ENCODE assay signal across 33 cellular contexts in genomic region chr7:157679607-157680006, GRCh38.
A peak's percentile ranks its signal among the peaks of the same experiment; 100 is the strongest.
DNase-seq lines count a peak whose midpoint lies in the region; ATAC-seq and TF ChIP-seq lines count a peak whose summit lies in the region.
"Had no signal": no experiment of that assay in that cellular context is flagged by ENCODE, and none has a peak within 500 bp of the region (broad histone marks: within the 10 kb centered on the region; RNA-seq: fewer than 3 reads in every experiment).

No MANE protein-coding gene starts in this region.

- no peak for ATAC-seq in natural killer cell treated with Interleukin-12 subunit alpha and Interleukin-12 subunit beta and Interleukin-15 and Interleukin-18, amount 100 ng/mL, for 72 hours
- no peak for ATAC-seq in natural killer cell
- no peak for ATAC-seq in activated T-helper 17 cell treated with anti-CD3 and anti-CD28 coated beads, Interleukin-2, amount 50 U/mL, for 72 hours (replicated peaks)
- ATAC-seq: gastrocnemius medialis, GM12878, lower lobe of right lung, pancreas had no signal

- DNase-seq in natural killer cell treated with Interleukin-12 subunit alpha and Interleukin-12 subunit beta and Interleukin-15 and Interleukin-18, amount 100 ng/mL, for 72 hours (ENCODE audit: low spot score): peak; percentile 34
- DNase-seq in natural killer cell (no peak), astrocyte of the spinal cord (ENCODE audit: low read depth, low spot score) (peak; percentile 44), neuronal stem cell (ENCODE audit: low spot score) (no peak), Ammon's horn (ENCODE audit: low spot score) (no peak)
- DNase-seq in stimulated activated CD4-positive, alpha-beta T cell treated with anti-CD3 and anti-CD28 coated beads, Interleukin-4, amount 100 ng/mL, for 4 hours: no peak
- DNase-seq: activated CD4-positive, alpha-beta memory T cell treated with anti-CD3 and anti-CD28 coated beads for 36 hours; activated CD4-positive, CD25-positive, alpha-beta regulatory T cell treated with anti-CD3 and anti-CD28 coated beads, Interleukin-2, amount 50 U/mL, for 72 hours; activated gamma-delta T cell; activated naive CD8-positive, alpha-beta T cell treated with anti-CD3 and anti-CD28 coated beads, Interleukin-2, amount 10 ng/mL, durations not matched to agents 7 days and 5 days; DMS 273 treated with DMSO at 0.1 percent for 48 hours; gastrocnemius medialis; GOT3; lower lobe of right lung; NCI-H1417 treated with DMSO at 0.1 percent for 48 hours; NCI-H2081; NCI-H226; NCI-H69; PC-9; Right ventricle myocardium superior; stimulated activated CD4-positive, alpha-beta T cell treated with anti-CD3 and anti-CD28 coated beads, Interleukin-1b, Interleukin-23, amount 100 ng/mL, for 48 hours; T-helper 2 cell had no signal

- H2BK15ac ChIP-seq in neuronal stem cell (ENCODE audit: low read length): no peak overlapping the region

- no peak overlapping the region for H3K23ac ChIP-seq in neuronal stem cell (ENCODE audit: low read depth, low read length, poor library complexity)

- no peak overlapping the region for H2BK5ac ChIP-seq in neuronal stem cell (ENCODE audit: low read length)

- H3K9me3 Mint-ChIP-seq in natural killer cell treated with Interleukin-12 subunit alpha and Interleukin-12 subunit beta and Interleukin-15 and Interleukin-18, amount 100 ng/mL, for 72 hours: no peaks in the 10 kb centered on the region
- H3K9me3 Mint-ChIP-seq in natural killer cell: no peaks in the 10 kb centered on the region
- no peaks in the 10 kb centered on the region for H3K9me3 Mint-ChIP-seq in activated T-helper 17 cell treated with anti-CD3 and anti-CD28 coated beads, Interleukin-2, amount 50 U/mL, for 72 hours
- H3K9me3 Mint-ChIP-seq: activated CD4-positive, alpha-beta memory T cell treated with anti-CD3 and anti-CD28 coated beads for 36 hours; activated naive CD8-positive, alpha-beta T cell treated with anti-CD3 and anti-CD28 coated beads, Interleukin-2, amount 10 ng/mL, durations not matched to agents 7 days and 5 days; central memory CD8-positive, alpha-beta T cell; nephron; stimulated activated naive CD8-positive, alpha-beta T cell treated with anti-CD3 and anti-CD28 coated beads, Interleukin-15, Interleukin-2, amounts not matched to agents 100 ng/mL and 50 ng/mL, for 24 hours had no signal

- H3K4me1 Mint-ChIP-seq in natural killer cell treated with Interleukin-12 subunit alpha and Interleukin-12 subunit beta and Interleukin-15 and Interleukin-18, amount 100 ng/mL, for 72 hours (ENCODE audit: low read depth in 2 of 2): peaks cover 0 to 2% of the 10 kb centered on the region in 2 donors
- peaks cover 0 to 10% of the 10 kb centered on the region in 2 donors for H3K4me1 Mint-ChIP-seq in natural killer cell
- no peaks in the 10 kb centered on the region for H3K4me1 Mint-ChIP-seq in activated T-helper 17 cell treated with anti-CD3 and anti-CD28 coated beads, Interleukin-2, amount 50 U/mL, for 72 hours

- peaks cover 42 to 63% of the 10 kb centered on the region in 2 donors for H3K4me1 ChIP-seq in neuronal stem cell (ENCODE audit: control insufficient read depth in 2 of 2, insufficient read depth in 1 of 2, low read depth in 1 of 2, low read length in 2 of 2)
- H3K4me1 ChIP-seq: ascending aorta, gastrocnemius medialis, lower lobe of right lung, pancreas had no signal

- no peak overlapping the region for H3K9ac ChIP-seq in neuronal stem cell (ENCODE audit: low read depth, low read length, poor library complexity)
- H3K9ac ChIP-seq: KMS-11 had no signal

- H4K91ac ChIP-seq in neuronal stem cell (ENCODE audit: low read depth, low read length, poor library complexity): no peak overlapping the region

- H3K36me3 Mint-ChIP-seq in natural killer cell treated with Interleukin-12 subunit alpha and Interleukin-12 subunit beta and Interleukin-15 and Interleukin-18, amount 100 ng/mL, for 72 hours: no peaks in the 10 kb centered on the region
- H3K36me3 Mint-ChIP-seq in natural killer cell: no peaks in the 10 kb centered on the region
- no peaks in the 10 kb centered on the region for H3K36me3 Mint-ChIP-seq in activated T-helper 17 cell treated with anti-CD3 and anti-CD28 coated beads, Interleukin-2, amount 50 U/mL, for 72 hours (ENCODE audit: low read depth)
- H3K36me3 Mint-ChIP-seq: activated CD4-positive, alpha-beta memory T cell treated with anti-CD3 and anti-CD28 coated beads for 36 hours; activated naive CD8-positive, alpha-beta T cell treated with anti-CD3 and anti-CD28 coated beads, Interleukin-2, amount 10 ng/mL, durations not matched to agents 7 days and 5 days had no signal

- H2BK120ac ChIP-seq in neuronal stem cell (ENCODE audit: low read depth, low read length): no peak overlapping the region

- in situ Hi-C loops in astrocyte of the spinal cord (cut with HindIII; ENCODE audit: low sequenced_read_pairs): no loop called here

- H3K27me3 Mint-ChIP-seq in natural killer cell treated with Interleukin-12 subunit alpha and Interleukin-12 subunit beta and Interleukin-15 and Interleukin-18, amount 100 ng/mL, for 72 hours: peaks cover 44 to 63% of the 10 kb centered on the region in 2 donors
- peaks cover 52 to 77% of the 10 kb centered on the region in 2 donors for H3K27me3 Mint-ChIP-seq in natural killer cell (ENCODE audit: low read depth in 2 of 2)
- peaks cover 82% of the 10 kb centered on the region for H3K27me3 Mint-ChIP-seq in activated T-helper 17 cell treated with anti-CD3 and anti-CD28 coated beads, Interleukin-2, amount 50 U/mL, for 72 hours

- H3K9me3 ChIP-seq in neuronal stem cell (replicated peaks in 1 of 2; ENCODE audit: control insufficient read depth in 2 of 2, insufficient read depth in 1 of 2, low read depth in 1 of 2, low read length in 2 of 2): peaks cover 0 to 6% of the 10 kb centered on the region in 2 donors
- H3K9me3 ChIP-seq: ascending aorta, gastrocnemius medialis, lower lobe of right lung, pancreas, vagina had no signal

- H3K4me3 ChIP-seq in astrocyte of the spinal cord (ENCODE audit: low read depth, low read length): no peak overlapping the region
- no peak overlapping the region for H3K4me3 ChIP-seq in neuronal stem cell (ENCODE audit: low read length in 2 of 2)
- H3K4me3 ChIP-seq: ascending aorta, gastrocnemius medialis, GM12878, lower lobe of right lung, pancreas, PC-9, smooth muscle cell, vagina had no signal

- no peak overlapping the region for H3K14ac ChIP-seq in neuronal stem cell (ENCODE audit: low read length)

- no peak overlapping the region for H2AFZ ChIP-seq in neuronal stem cell (ENCODE audit: low read length)
- H2AFZ ChIP-seq: PC-9 had no signal

- H3K27me3 ChIP-seq in neuronal stem cell (ENCODE audit: control insufficient read depth in 3 of 3, insufficient read depth in 3 of 3, low read depth in 1 of 3, low read length in 3 of 3): no peaks in the 10 kb centered on the region
- H3K27me3 ChIP-seq: pancreas had no signal

- no peak overlapping the region for H4K8ac ChIP-seq in neuronal stem cell (ENCODE audit: low read depth, low read length)

- TF ChIP-seq CTCF in natural killer cell (IDR thresholded peaks at IDR 0.05) (no peak), astrocyte of the spinal cord (IDR thresholded peaks at IDR 0.05; ENCODE audit: low read depth, low read length) (no peak)

- no peak overlapping the region for H2BK12ac ChIP-seq in neuronal stem cell (ENCODE audit: low read length)

- H2AK5ac ChIP-seq in neuronal stem cell (ENCODE audit: low read depth, low read length): no peak overlapping the region

- peak overlapping the region; percentile 62 for H3K18ac ChIP-seq in neuronal stem cell (ENCODE audit: low read length)

- no peak overlapping the region for H3K27ac Mint-ChIP-seq in natural killer cell treated with Interleukin-12 subunit alpha and Interleukin-12 subunit beta and Interleukin-15 and Interleukin-18, amount 100 ng/mL, for 72 hours
- H3K27ac Mint-ChIP-seq in natural killer cell: no peak overlapping the region
- H3K27ac Mint-ChIP-seq in activated T-helper 17 cell treated with anti-CD3 and anti-CD28 coated beads, Interleukin-2, amount 50 U/mL, for 72 hours: no peak overlapping the region
- H3K27ac Mint-ChIP-seq: activated CD4-positive, alpha-beta memory T cell treated with anti-CD3 and anti-CD28 coated beads for 36 hours; activated naive CD8-positive, alpha-beta T cell treated with anti-CD3 and anti-CD28 coated beads, Interleukin-2, amount 10 ng/mL, durations not matched to agents 7 days and 5 days; nephron; stimulated activated naive CD8-positive, alpha-beta T cell treated with anti-CD3 and anti-CD28 coated beads, Interleukin-15, Interleukin-2, amounts not matched to agents 100 ng/mL and 50 ng/mL, for 24 hours had no signal

- H3K4me2 ChIP-seq in neuronal stem cell (ENCODE audit: insufficient read depth, low read length, poor library complexity, severe bottlenecking): no peak overlapping the region
- H3K4me2 ChIP-seq: KMS-11, PC-9, smooth muscle cell had no signal

- no peak overlapping the region for H3K27ac ChIP-seq in neuronal stem cell (replicated peaks; ENCODE audit: low read length)
- H3K27ac ChIP-seq: ascending aorta, dorsolateral prefrontal cortex, gastrocnemius medialis, KMS-11, lower lobe of right lung, pancreas, PC-9, vagina had no signal

- intact Hi-C loops in natural killer cell (cut with micrococcal nuclease): no loop called here

- peaks cover 12% of the 10 kb centered on the region for H3K79me1 ChIP-seq in neuronal stem cell (ENCODE audit: low read depth, low read length)

- H3K4ac ChIP-seq in neuronal stem cell (ENCODE audit: low read length): peak overlapping the region; percentile 67

- peaks cover 28 to 95% of the 10 kb centered on the region in 2 donors for H3K36me3 ChIP-seq in neuronal stem cell (replicated peaks in 1 of 2; ENCODE audit: control insufficient read depth in 2 of 2, insufficient read depth in 2 of 2, low read length in 2 of 2)
- H3K36me3 ChIP-seq: ascending aorta, gastrocnemius medialis, lower lobe of right lung, pancreas, vagina had no signal

- H3K4me3 Mint-ChIP-seq in natural killer cell treated with Interleukin-12 subunit alpha and Interleukin-12 subunit beta and Interleukin-15 and Interleukin-18, amount 100 ng/mL, for 72 hours: no peak overlapping the region
- no peak overlapping the region for H3K4me3 Mint-ChIP-seq in natural killer cell
- H3K4me3 Mint-ChIP-seq in activated T-helper 17 cell treated with anti-CD3 and anti-CD28 coated beads, Interleukin-2, amount 50 U/mL, for 72 hours: no peak overlapping the region
- H3K4me3 Mint-ChIP-seq: activated CD4-positive, alpha-beta memory T cell treated with anti-CD3 and anti-CD28 coated beads for 36 hours; activated naive CD8-positive, alpha-beta T cell treated with anti-CD3 and anti-CD28 coated beads, Interleukin-2, amount 10 ng/mL, durations not matched to agents 7 days and 5 days; central memory CD8-positive, alpha-beta T cell; nephron; stimulated activated naive CD8-positive, alpha-beta T cell treated with anti-CD3 and anti-CD28 coated beads, Interleukin-15, Interleukin-2, amounts not matched to agents 100 ng/mL and 50 ng/mL, for 24 hours had no signal

- no CpG with 5 or more reads among the region's 9 CpGs for WGBS in neuronal stem cell (ENCODE audit: extremely low coverage in 2 of 2, insufficient read length in 2 of 2, insufficient replicate concordance in 1 of 2), 2 donors

Comparison
In these comparisons a context has a peak if more than half of its experiments do, and no peak if none do; other contexts are left out.
1. DNase-seq: peak in natural killer cell treated with Interleukin-12 subunit alpha and Interleukin-12 subunit beta and Interleukin-15 and Interleukin-18, amount 100 ng/mL, for 72 hours (single experiment) and astrocyte of the spinal cord (single experiment); none in natural killer cell (single experiment), neuronal stem cell (single experiment), stimulated activated CD4-positive, alpha-beta T cell treated with anti-CD3 and anti-CD28 coated beads, Interleukin-4, amount 100 ng/mL, for 4 hours (0 of 2) and Ammon's horn (single experiment).